ENCODE assay signal across 11 cellular contexts in genomic region chr16:24992696-24993095, GRCh38.
"Had no signal": no experiment of that assay in that cellular context is flagged by ENCODE, and none has a peak within 500 bp of the region (broad histone marks: within the 10 kb centered on the region; RNA-seq: fewer than 3 reads in every experiment).

No MANE protein-coding gene starts in this region.

- H3K4me3 ChIP-seq: sigmoid colon had no signal

- ATAC-seq: T-cell had no signal

- H3K27me3 ChIP-seq: sigmoid colon had no signal

- DNase-seq: activated CD4-positive, alpha-beta T cell treated with anti-CD3 and anti-CD28 coated beads, Interleukin-2, amount 50 U/mL, for 1 hour; activated CD8-positive, alpha-beta memory T cell treated with anti-CD3 and anti-CD28 coated beads for 24 hours; activated gamma-delta T cell treated with Interleukin-2 at 50 U/mL for 16 hours; activated naive CD8-positive, alpha-beta T cell treated with anti-CD3 and anti-CD28 coated beads for 36 hours; amygdala; endodermal cell; hypothalamus; sigmoid colon; stimulated activated CD4-positive, alpha-beta T cell treated with anti-CD3 and anti-CD28 coated beads, Interleukin-1b, Interleukin-23, amount 100 ng/mL, for 48 hours; T-cell; T-helper 9 cell had no signal

- H3K9me3 ChIP-seq: sigmoid colon had no signal

- H3K36me3 ChIP-seq: sigmoid colon had no signal
